In the genomic region with DNA sequence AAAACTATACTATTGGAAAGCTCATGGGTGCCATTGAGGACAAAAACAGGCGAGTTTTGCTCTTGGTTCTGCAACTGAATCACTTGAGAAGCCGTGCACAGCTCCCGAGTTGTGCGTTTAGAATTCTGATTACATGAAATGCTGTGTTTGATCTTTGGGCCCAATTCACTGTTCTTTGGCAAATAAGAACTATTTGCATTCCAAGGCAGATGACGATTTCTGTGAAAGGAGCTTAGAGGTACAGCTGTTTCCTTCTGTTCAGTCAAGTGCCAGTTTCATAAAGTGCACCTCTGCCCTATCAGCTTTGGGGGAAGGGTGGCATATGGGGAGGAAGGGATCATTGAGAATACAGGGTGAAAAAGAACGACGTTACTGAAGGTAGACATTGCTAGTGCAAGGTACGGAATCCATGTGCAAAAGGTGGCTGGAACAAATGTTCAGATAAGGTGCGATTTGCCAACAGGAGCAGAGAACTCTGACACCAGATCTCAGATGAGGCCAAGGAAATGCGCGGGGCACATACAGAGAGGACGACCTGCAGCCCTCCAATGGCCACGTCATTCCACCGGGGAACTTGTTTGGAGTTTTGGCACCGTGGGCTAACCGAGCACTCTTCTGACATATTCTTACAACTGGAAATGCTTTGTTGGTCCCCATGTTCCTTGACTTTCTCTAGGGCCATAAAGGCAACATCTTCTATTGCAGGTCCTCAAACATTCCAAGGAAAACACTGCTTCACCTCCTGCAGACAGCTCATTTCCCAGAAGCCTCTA, we compare ENCODE assay signal across 1 cellular context.
TF ChIP-seq lines count a peak whose summit lies in the region.

No MANE protein-coding gene starts in this region.

TF ChIP-seq in K562, 482 proteins besides CTCF, POLR2A, EP300 and RAD21:
- TF ChIP-seq TCF7 (IDR thresholded peaks at IDR 0.05; ENCODE audit: borderline replicate concordance) (no peak), ZNF384 (IDR thresholded peaks at IDR 0.05; ENCODE audit: low read depth, low read length) (no peak), SMAD4 (CRISPR knock-in tag; conservative IDR thresholded peaks at IDR 0.05) (0 out of 2 replicates have a peak, but pooled peaks have one; percentile 43), L3MBTL2 (IDR thresholded peaks at IDR 0.05) (peak; percentile 36; the same call in 1 of the 2 replicates), ILK (tag; IDR thresholded peaks at IDR 0.05; ENCODE audit: borderline replicate concordance, low read depth) (no peak), RBM14 (IDR thresholded peaks at IDR 0.05; ENCODE audit: borderline replicate concordance, insufficient read depth, low read depth, low read length) (no peak), FOXM1 (IDR thresholded peaks at IDR 0.05; ENCODE audit: low read depth) (no peak), FOXM1 (CRISPR knock-in tag; IDR thresholded peaks at IDR 0.05; ENCODE audit: low read depth) (no peak), RBM39 (optimal IDR thresholded peaks at IDR 0.05; ENCODE audit: low read depth, low read length) (no peak), NR2C1 (IDR thresholded peaks at IDR 0.05) (no peak), NR2C1 (tag; IDR thresholded peaks at IDR 0.05) (peak; percentile 15; the same call in 1 of the 2 replicates), NCOA4 (IDR thresholded peaks at IDR 0.05; ENCODE audit: partially characterized antibody) (no peak), HNRNPH1 (optimal IDR thresholded peaks at IDR 0.05; ENCODE audit: low read depth, low read length) (no peak)
- TF ChIP-seq, protein P1, sequence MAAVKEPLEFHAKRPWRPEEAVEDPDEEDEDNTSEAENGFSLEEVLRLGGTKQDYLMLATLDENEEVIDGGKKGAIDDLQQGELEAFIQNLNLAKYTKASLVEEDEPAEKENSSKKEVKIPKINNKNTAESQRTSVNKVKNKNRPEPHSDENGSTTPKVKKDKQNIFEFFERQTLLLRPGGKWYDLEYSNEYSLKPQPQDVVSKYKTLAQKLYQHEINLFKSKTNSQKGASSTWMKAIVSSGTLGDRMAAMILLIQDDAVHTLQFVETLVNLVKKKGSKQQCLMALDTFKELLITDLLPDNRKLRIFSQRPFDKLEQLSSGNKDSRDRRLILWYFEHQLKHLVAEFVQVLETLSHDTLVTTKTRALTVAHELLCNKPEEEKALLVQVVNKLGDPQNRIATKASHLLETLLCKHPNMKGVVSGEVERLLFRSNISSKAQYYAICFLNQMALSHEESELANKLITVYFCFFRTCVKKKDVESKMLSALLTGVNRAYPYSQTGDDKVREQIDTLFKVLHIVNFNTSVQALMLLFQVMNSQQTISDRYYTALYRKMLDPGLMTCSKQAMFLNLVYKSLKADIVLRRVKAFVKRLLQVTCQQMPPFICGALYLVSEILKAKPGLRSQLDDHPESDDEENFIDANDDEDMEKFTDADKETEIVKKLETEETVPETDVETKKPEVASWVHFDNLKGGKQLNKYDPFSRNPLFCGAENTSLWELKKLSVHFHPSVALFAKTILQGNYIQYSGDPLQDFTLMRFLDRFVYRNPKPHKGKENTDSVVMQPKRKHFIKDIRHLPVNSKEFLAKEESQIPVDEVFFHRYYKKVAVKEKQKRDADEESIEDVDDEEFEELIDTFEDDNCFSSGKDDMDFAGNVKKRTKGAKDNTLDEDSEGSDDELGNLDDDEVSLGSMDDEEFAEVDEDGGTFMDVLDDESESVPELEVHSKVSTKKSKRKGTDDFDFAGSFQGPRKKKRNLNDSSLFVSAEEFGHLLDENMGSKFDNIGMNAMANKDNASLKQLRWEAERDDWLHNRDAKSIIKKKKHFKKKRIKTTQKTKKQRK (IDR thresholded peaks at IDR 0.05; ENCODE audit: borderline replicate concordance, low read depth, low read length): no peak
